In the genomic region with DNA sequence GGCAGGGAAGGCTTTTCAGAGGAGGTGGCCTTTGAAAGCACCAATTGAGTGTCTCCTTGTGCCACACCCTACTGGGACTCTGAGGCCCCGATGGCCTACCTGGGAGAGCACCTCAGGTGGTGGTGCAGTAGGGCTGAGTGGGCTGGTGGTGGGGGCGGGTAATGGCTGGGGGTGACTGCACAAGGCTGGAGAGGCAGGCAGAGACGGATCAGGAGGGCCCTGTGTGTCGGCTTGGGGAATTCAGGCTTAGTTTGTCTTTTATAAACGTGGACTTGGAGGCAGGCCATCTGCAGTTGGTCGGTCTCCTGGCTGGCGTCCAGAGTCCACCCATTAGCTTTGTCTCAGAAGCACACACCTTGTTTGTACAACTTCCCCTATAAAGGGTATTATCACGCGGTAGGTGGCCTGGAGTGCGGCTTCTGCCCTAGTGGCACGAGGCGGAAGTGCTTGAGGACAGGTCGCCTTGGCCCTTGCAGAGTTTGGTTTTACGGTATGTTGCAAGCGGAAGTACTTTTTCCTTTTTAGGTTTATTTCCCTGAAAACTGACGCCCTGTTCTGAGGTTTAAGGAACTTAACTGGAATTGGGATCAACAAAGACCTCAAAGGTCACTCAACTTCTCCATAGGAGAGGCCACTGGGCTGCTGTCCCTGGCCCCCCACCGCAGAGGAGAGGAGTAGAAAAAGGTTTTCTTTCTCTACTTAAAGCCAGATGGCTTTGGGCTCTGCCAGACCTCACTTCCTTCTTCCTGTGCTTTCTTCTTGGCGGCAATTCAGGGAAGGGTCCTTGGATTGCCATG, we compare ENCODE assay signal across 8 cellular contexts. TPM values are rescaled to one million over a fixed set of nuclear protein-coding genes. Genes with fewer than 3 reads are reported as not detected.
DNase-seq lines count a peak whose midpoint lies in the region; ATAC-seq and TF ChIP-seq lines count a peak whose summit lies in the region.

No MANE protein-coding gene starts in this region.

- peaks cover 64 to 90% (median 70%) of the 10 kb centered on the region in 3 donors for H3K4me1 Mint-ChIP-seq in CD8-positive, alpha-beta memory T cell

- H3K9ac ChIP-seq in liver (ENCODE audit: low read depth in 1 of 2, low read length in 2 of 2), result peak overlapping the region; percentile 1 to 8

- no peaks in the 10 kb centered on the region for H3K27me3 ChIP-seq in CD8-positive, alpha-beta memory T cell (ENCODE audit: insufficient read depth, low read length, poor library complexity, severe bottlenecking)
- H3K27me3 ChIP-seq in liver (ENCODE audit: control insufficient read depth in 4 of 4, insufficient read depth in 4 of 4, low read length in 3 of 4), result no peaks in the 10 kb centered on the region

- CTCF ChIA-PET in CD8-positive, alpha-beta memory T cell (lab: Charles Lee), result interaction anchor here (0.9 to 2.0 kb wide), 8 partner anchors 9 to 198 kb away, joined by 3 to 10 read pairs (median 4); a partner anchor contains a TSS

- H3K4me3 ChIP-seq in CD8-positive, alpha-beta memory T cell (ENCODE audit: low read length), result peak overlapping the region; percentile 20
- no peak overlapping the region for H3K4me3 ChIP-seq in cardiac fibroblast (replicated peaks in 1 of 2; ENCODE audit: low read depth in 2 of 2, low read length in 2 of 2)
- no peak overlapping the region for H3K4me3 ChIP-seq in liver (ENCODE audit: low read depth in 1 of 3, low read length in 3 of 3)

- H3K36me3 Mint-ChIP-seq in CD8-positive, alpha-beta memory T cell, result peaks cover 0 to under 1% (median 0%) of the 10 kb centered on the region in 3 donors

- H3K4me3 Mint-ChIP-seq in CD8-positive, alpha-beta memory T cell, result peak overlapping the region; percentile 60 to 88 (median 68)

- H3K27ac Mint-ChIP-seq in CD8-positive, alpha-beta memory T cell, result peak overlapping the region; percentile 89 to 98 (median 94)

- no peaks in the 10 kb centered on the region for H3K27me3 Mint-ChIP-seq in CD8-positive, alpha-beta memory T cell

- WGBS in liver, result 18% methylated on average over 18 of the region's 18 CpGs

- in situ Hi-C loops in KBM-7 (cut with MboI; ENCODE audit: low pct_unique_long_range_greater_than_20kb, low sequenced_read_pairs), result no loop called here

- no peaks in the 10 kb centered on the region for H3K36me3 ChIP-seq in CD8-positive, alpha-beta memory T cell (ENCODE audit: insufficient read depth, low read length)
- no peaks in the 10 kb centered on the region for H3K36me3 ChIP-seq in liver (ENCODE audit: control insufficient read depth in 4 of 4, insufficient read depth in 3 of 4, low read depth in 1 of 4, low read length in 3 of 4)

- H3K4me1 ChIP-seq in CD8-positive, alpha-beta memory T cell (ENCODE audit: insufficient read depth, low read length), result peaks cover 67% of the 10 kb centered on the region
- H3K4me1 ChIP-seq in liver (ENCODE audit: control insufficient read depth in 4 of 4, insufficient read depth in 4 of 4, low read length in 3 of 4), result peaks cover 20 to 56% (median 45%) of the 10 kb centered on the region in 4 donors

- ATAC-seq in GM21367 (IDR thresholded peaks at IDR 0.05; ENCODE audit: unreplicated experiment) (peak; percentile 79), GM19452 (IDR thresholded peaks at IDR 0.05; ENCODE audit: unreplicated experiment) (no peak)

- peak in 1 of 5 donors; percentile 59 for DNase-seq in CD8-positive, alpha-beta memory T cell
- peak; percentile 94 for DNase-seq in KBM-7
- DNase-seq in SHP77 treated with DMSO at 0.1 percent for 48 hours (lab: John Stamatoyannopoulos, UW), result peak; percentile 88
- DNase-seq in cardiac fibroblast (ENCODE audit: low read depth in 2 of 2), result no peak
- DNase-seq in substantia nigra (lab: John Stamatoyannopoulos, UW), result peak in 13 of 49 donors; percentile 24 to 72 (median 44)

- POLR2A ChIA-PET in CD8-positive, alpha-beta memory T cell (lab: Charles Lee), result interaction anchor here (1.2 to 2.4 kb wide), 3 partner anchors 9 to 25 kb away, joined by 4 to 8 read pairs (median 6); a partner anchor contains a TSS

- no peaks in the 10 kb centered on the region for H3K9me3 Mint-ChIP-seq in CD8-positive, alpha-beta memory T cell

- peak overlapping the region; percentile 57 for H3K27ac ChIP-seq in CD8-positive, alpha-beta memory T cell (ENCODE audit: low read depth, low read length)
- H3K27ac ChIP-seq in liver (ENCODE audit: low read depth in 1 of 2, low read length in 2 of 2) (peak overlapping the region; percentile 79 to 91), substantia nigra (ENCODE audit: low read depth, low read length, poor library complexity, severe bottlenecking) (peak overlapping the region; percentile 60)

- H3K9me3 ChIP-seq in CD8-positive, alpha-beta memory T cell (ENCODE audit: low read length), result no peaks in the 10 kb centered on the region
- H3K9me3 ChIP-seq in liver (ENCODE audit: control insufficient read depth in 4 of 4, low read length in 3 of 4), result no peaks in the 10 kb centered on the region

- TF ChIP-seq CTCF in cardiac fibroblast (IDR thresholded peaks at IDR 0.05; ENCODE audit: low read depth, low read length), result peak; percentile 49
- peak; percentile 75 for TF ChIP-seq CTCF in liver (IDR thresholded peaks at IDR 0.05; ENCODE audit: low read depth, low read length, missing input control)

- TF ChIP-seq RAD21 in liver (IDR thresholded peaks at IDR 0.05), result peak; percentile 56 to 78

TF ChIP-seq in liver, 16 proteins besides CTCF, POLR2A, EP300 and RAD21:
- TF ChIP-seq HNF4A (conservative IDR thresholded peaks at IDR 0.05) (peak; percentile 65 to 71), NR2F2 (IDR thresholded peaks at IDR 0.05) (no peak), RXRA (IDR thresholded peaks at IDR 0.05) (peak; percentile 68 to 86), SP1 (IDR thresholded peaks at IDR 0.05) (peak; percentile 69), JUND (IDR thresholded peaks at IDR 0.05) (no peak), HNF4G (IDR thresholded peaks at IDR 0.05) (peak; percentile 39), YY1 (IDR thresholded peaks at IDR 0.05) (peak; percentile 59), EGR1 (IDR thresholded peaks at IDR 0.05; ENCODE audit: low read depth in 2 of 2) (peak; percentile 42 to 46), GABPA (IDR thresholded peaks at IDR 0.05 in 1 of 2, conservative IDR thresholded peaks at IDR 0.05 in 1 of 2) (peak in 1 of 2 donors; percentile 28), TAF1 (conservative IDR thresholded peaks at IDR 0.05) (no peak)
- TF ChIP-seq, protein P1, sequence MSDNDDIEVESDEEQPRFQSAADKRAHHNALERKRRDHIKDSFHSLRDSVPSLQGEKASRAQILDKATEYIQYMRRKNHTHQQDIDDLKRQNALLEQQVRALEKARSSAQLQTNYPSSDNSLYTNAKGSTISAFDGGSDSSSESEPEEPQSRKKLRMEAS (IDR thresholded peaks at IDR 0.05), result peak; percentile 92
- TF ChIP-seq, protein P2, sequence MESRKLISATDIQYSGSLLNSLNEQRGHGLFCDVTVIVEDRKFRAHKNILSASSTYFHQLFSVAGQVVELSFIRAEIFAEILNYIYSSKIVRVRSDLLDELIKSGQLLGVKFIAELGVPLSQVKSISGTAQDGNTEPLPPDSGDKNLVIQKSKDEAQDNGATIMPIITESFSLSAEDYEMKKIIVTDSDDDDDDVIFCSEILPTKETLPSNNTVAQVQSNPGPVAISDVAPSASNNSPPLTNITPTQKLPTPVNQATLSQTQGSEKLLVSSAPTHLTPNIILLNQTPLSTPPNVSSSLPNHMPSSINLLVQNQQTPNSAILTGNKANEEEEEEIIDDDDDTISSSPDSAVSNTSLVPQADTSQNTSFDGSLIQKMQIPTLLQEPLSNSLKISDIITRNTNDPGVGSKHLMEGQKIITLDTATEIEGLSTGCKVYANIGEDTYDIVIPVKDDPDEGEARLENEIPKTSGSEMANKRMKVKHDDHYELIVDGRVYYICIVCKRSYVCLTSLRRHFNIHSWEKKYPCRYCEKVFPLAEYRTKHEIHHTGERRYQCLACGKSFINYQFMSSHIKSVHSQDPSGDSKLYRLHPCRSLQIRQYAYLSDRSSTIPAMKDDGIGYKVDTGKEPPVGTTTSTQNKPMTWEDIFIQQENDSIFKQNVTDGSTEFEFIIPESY (IDR thresholded peaks at IDR 0.05), result peak; percentile 40
- TF ChIP-seq, protein P3, sequence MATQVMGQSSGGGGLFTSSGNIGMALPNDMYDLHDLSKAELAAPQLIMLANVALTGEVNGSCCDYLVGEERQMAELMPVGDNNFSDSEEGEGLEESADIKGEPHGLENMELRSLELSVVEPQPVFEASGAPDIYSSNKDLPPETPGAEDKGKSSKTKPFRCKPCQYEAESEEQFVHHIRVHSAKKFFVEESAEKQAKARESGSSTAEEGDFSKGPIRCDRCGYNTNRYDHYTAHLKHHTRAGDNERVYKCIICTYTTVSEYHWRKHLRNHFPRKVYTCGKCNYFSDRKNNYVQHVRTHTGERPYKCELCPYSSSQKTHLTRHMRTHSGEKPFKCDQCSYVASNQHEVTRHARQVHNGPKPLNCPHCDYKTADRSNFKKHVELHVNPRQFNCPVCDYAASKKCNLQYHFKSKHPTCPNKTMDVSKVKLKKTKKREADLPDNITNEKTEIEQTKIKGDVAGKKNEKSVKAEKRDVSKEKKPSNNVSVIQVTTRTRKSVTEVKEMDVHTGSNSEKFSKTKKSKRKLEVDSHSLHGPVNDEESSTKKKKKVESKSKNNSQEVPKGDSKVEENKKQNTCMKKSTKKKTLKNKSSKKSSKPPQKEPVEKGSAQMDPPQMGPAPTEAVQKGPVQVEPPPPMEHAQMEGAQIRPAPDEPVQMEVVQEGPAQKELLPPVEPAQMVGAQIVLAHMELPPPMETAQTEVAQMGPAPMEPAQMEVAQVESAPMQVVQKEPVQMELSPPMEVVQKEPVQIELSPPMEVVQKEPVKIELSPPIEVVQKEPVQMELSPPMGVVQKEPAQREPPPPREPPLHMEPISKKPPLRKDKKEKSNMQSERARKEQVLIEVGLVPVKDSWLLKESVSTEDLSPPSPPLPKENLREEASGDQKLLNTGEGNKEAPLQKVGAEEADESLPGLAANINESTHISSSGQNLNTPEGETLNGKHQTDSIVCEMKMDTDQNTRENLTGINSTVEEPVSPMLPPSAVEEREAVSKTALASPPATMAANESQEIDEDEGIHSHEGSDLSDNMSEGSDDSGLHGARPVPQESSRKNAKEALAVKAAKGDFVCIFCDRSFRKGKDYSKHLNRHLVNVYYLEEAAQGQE (IDR thresholded peaks at IDR 0.05), result no peak
- TF ChIP-seq, protein P4, sequence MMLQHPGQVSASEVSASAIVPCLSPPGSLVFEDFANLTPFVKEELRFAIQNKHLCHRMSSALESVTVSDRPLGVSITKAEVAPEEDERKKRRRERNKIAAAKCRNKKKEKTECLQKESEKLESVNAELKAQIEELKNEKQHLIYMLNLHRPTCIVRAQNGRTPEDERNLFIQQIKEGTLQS (IDR thresholded peaks at IDR 0.05), result no peak

RNA-seq across cellular contexts. Expression of a gene that starts 8.0 kb away (rescaled TPM):
- 10 to 100 TPM; 38.0 to 43.7 TPM for total RNA-seq in CD8-positive, alpha-beta memory T cell
- 48.5 TPM for polyA plus RNA-seq in CD8-positive, alpha-beta memory T cell
- total RNA-seq in liver, result 10 to 100 TPM; 22.2 to 45.2 TPM
- polyA plus RNA-seq in liver, result 10 to 100 TPM; 10.0 to 23.2 TPM

Comparison
In these comparisons a context has a peak if more than half of its experiments do, and no peak if none do; other contexts are left out.
1. DNase-seq: peak in KBM-7 (single experiment) and SHP77 treated with DMSO at 0.1 percent for 48 hours (single experiment); none in cardiac fibroblast (0 of 2).
2. Peak in every context shown above with its lines, with median percentiles within 50 percentile points of each other: H3K27ac ChIP-seq.